In genomic region chr17:15651583-15652110, GRCh38 we compare ENCODE assay signal across 8 cellular contexts. TPM values are rescaled to one million over a fixed set of nuclear protein-coding genes. Genes with fewer than 3 reads are reported as not detected.
DNase-seq lines count a peak whose midpoint lies in the region; ATAC-seq and TF ChIP-seq lines count a peak whose summit lies in the region.

No MANE protein-coding gene starts in this region.

- H3K4me3 ChIP-seq in AG09309 (ENCODE audit: control insufficient read depth, low read depth, low read length) = peak overlapping the region; percentile 98

- DNase-seq in AG09309 (ENCODE audit: low read depth) (peak; percentile 93), NCI-H69 (lab: John Stamatoyannopoulos, UW) (peak; percentile 89), glutamatergic neuron (peak; percentile 51), omental fat pad (ENCODE audit: low spot score) (peak; percentile 89)

- peaks cover 9% of the 10 kb centered on the region for H3K36me3 Mint-ChIP-seq in activated naive CD8-positive, alpha-beta T cell
- H3K36me3 Mint-ChIP-seq in glutamatergic neuron (ENCODE audit: unreplicated experiment) = no peaks in the 10 kb centered on the region

- no peaks in the 10 kb centered on the region for H3K27me3 Mint-ChIP-seq in activated naive CD8-positive, alpha-beta T cell
- H3K27me3 Mint-ChIP-seq in glutamatergic neuron (ENCODE audit: unreplicated experiment) = peaks cover 7% of the 10 kb centered on the region

- peak; percentile 77 for ATAC-seq in GM18519 (IDR thresholded peaks at IDR 0.05; ENCODE audit: low FRiP score, unreplicated experiment)
- ATAC-seq in HG03457 (IDR thresholded peaks at IDR 0.05; ENCODE audit: unreplicated experiment) = peak; percentile 84
- ATAC-seq in omental fat pad (ENCODE audit: low FRiP score) = peak; percentile 93
- ATAC-seq in GM21526 (IDR thresholded peaks at IDR 0.05; ENCODE audit: low FRiP score, unreplicated experiment) = no peak

- no peaks in the 10 kb centered on the region for H3K9me3 Mint-ChIP-seq in activated naive CD8-positive, alpha-beta T cell (ENCODE audit: low read depth)
- H3K9me3 Mint-ChIP-seq in glutamatergic neuron (ENCODE audit: unreplicated experiment) = peaks cover 4% of the 10 kb centered on the region

- TF ChIP-seq CTCF in AG09309 (IDR thresholded peaks at IDR 0.05; ENCODE audit: control insufficient read depth, insufficient read depth, low read depth, low read length, missing control alignments) = no peak
- TF ChIP-seq CTCF in glutamatergic neuron (IDR thresholded peaks at IDR 0.05; ENCODE audit: partially characterized antibody, unreplicated experiment) = no peak
- TF ChIP-seq CTCF in omental fat pad (IDR thresholded peaks at IDR 0.05) = no peak

- H3K4me3 Mint-ChIP-seq in activated naive CD8-positive, alpha-beta T cell = peak overlapping the region; percentile 7
- H3K4me3 Mint-ChIP-seq in glutamatergic neuron (ENCODE audit: unreplicated experiment) = no peak overlapping the region

- H3K27ac Mint-ChIP-seq in activated naive CD8-positive, alpha-beta T cell = no peak overlapping the region
- peak overlapping the region; percentile 48 for H3K27ac Mint-ChIP-seq in glutamatergic neuron (ENCODE audit: unreplicated experiment)

- peaks cover 12% of the 10 kb centered on the region for H3K4me1 Mint-ChIP-seq in activated naive CD8-positive, alpha-beta T cell (ENCODE audit: low read depth)
- H3K4me1 Mint-ChIP-seq in glutamatergic neuron (ENCODE audit: low read depth, unreplicated experiment) = peaks cover 12% of the 10 kb centered on the region

RNA-seq across cellular contexts. Expression of gene FBXW10B, which starts 32.1 kb away (rescaled TPM):
- not detected for total RNA-seq in glutamatergic neuron (ENCODE audit: unreplicated experiment)
- total RNA-seq in omental fat pad = 1 to 10 TPM; 1.1 to 8.0 (median 3.0) TPM

RNA-seq across cellular contexts. Expression of gene TRIM16, which starts 32.5 kb away (rescaled TPM):
- 15.9 TPM for total RNA-seq in glutamatergic neuron (ENCODE audit: unreplicated experiment)
- total RNA-seq in omental fat pad = 10 to 100 TPM; 20.2 to 36.7 (median 25.5) TPM

RNA-seq across cellular contexts. Expression of gene ZNF286A, which starts 47.9 kb away (rescaled TPM):
- total RNA-seq in glutamatergic neuron (ENCODE audit: unreplicated experiment) (229 TPM), omental fat pad (10 to 100 TPM; 11.9 to 28.9 (median 19.1) TPM)
